Comparison of ENCODE assay signal across 33 cellular contexts in genomic region chr22:29461263-29461662, GRCh38. TPM values are rescaled to one million over a fixed set of nuclear protein-coding genes. Genes with fewer than 3 reads are reported as not detected.
"Had no signal": no experiment of that assay in that cellular context is flagged by ENCODE, and none has a peak within 500 bp of the region (broad histone marks: within the 10 kb centered on the region; RNA-seq: fewer than 3 reads in every experiment).

No MANE protein-coding gene starts in this region.

- H3K9me3 Mint-ChIP-seq: mesothelial cell of epicardium had no signal

- H3K27ac ChIP-seq: coronary artery, dorsolateral prefrontal cortex, epithelial cell of prostate, esophagus squamous epithelium, gastrocnemius medialis, heart right ventricle, left lung, lower lobe of right lung had no signal

- ATAC-seq: esophagus mucosa, gastrocnemius medialis, heart right ventricle, left cardiac atrium, left lung, left ventricle myocardium superior, lower lobe of right lung, mucosa of descending colon had no signal

- H3K36me3 ChIP-seq: esophagus squamous epithelium, gastrocnemius medialis, heart right ventricle, left lung, lower lobe of right lung had no signal

- H3K4me3 Mint-ChIP-seq: mesothelial cell of epicardium had no signal

- H3K27ac Mint-ChIP-seq: mesothelial cell of epicardium had no signal

- FAIRE-seq: colon, endothelial cell of umbilical vein, islet of Langerhans, keratinocyte had no signal

- H3K9me3 ChIP-seq: esophagus squamous epithelium, gastrocnemius medialis, heart right ventricle, left lung, lower lobe of right lung, mucosa of descending colon had no signal

- H3K4me3 ChIP-seq: coronary artery, dorsolateral prefrontal cortex, esophagus squamous epithelium, gastrocnemius medialis, heart right ventricle, left lung, lower lobe of right lung, mucosa of descending colon had no signal

- H3K27me3 ChIP-seq: dorsolateral prefrontal cortex, esophagus squamous epithelium, gastrocnemius medialis, heart right ventricle, left lung had no signal

- DNase-seq: dermis blood vessel endothelial cell; dorsolateral prefrontal cortex; effector CD4-positive, alpha-beta T cell; effector memory CD4-positive, alpha-beta T cell; erythroblast; esophagus squamous epithelium; foreskin fibroblast; foreskin melanocyte; gastrocnemius medialis; glutamatergic neuron; head of caudate nucleus; heart right ventricle; hippocampal formation; left cardiac atrium; left lung; left ventricle myocardium superior; lower lobe of right lung; mesenchymal stem cell; mucosa of descending colon had no signal

- H3K36me3 Mint-ChIP-seq: mesothelial cell of epicardium had no signal

- H3K4me1 ChIP-seq: esophagus squamous epithelium, gastrocnemius medialis, left lung, lower lobe of right lung had no signal

RNA-seq across cellular contexts. Expression of gene NEFH, which starts 18.8 kb away (rescaled TPM):
- total RNA-seq: esophagus mucosa, lung microvascular endothelial cell had no signal

RNA-seq across cellular contexts. Expression of gene RFPL1, which starts 22.9 kb away (rescaled TPM):
- total RNA-seq: dermis blood vessel endothelial cell, endothelial cell of umbilical vein, esophagus mucosa, esophagus squamous epithelium, gastrocnemius medialis, glomerular endothelial cell, heart right ventricle, kidney epithelial cell, left cardiac atrium, left lung, left ventricle myocardium superior, lower leg skin, lower lobe of right lung, lung microvascular endothelial cell, mesenteric fat pad, mucosa of descending colon, myocyte had no signal
- polyA plus RNA-seq: endothelial cell of umbilical vein, heart right ventricle, keratinocyte had no signal
